28 cellular contexts compared by ENCODE assay signal in the genomic region with DNA sequence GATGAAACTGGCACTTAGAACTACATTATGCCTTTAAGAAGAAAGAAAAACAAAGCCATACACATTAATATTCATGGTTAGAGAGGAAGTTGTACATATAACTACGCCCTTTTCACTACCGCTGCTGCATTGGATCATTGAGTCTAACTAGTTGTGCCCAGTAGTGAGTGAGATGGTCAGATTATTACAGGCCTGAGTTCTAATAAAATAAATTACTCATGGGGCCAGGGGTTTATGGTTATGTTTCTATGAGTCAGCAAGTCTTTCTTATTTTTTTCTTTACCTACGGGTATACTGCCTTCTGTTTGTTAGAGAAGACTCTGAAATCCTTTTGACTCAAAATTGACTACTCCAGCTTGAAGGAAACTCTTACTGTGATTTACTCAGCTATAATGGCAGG. TPM values are rescaled to one million over a fixed set of nuclear protein-coding genes. Genes with fewer than 3 reads are reported as not detected.
DNase-seq lines count a peak whose midpoint lies in the region; ATAC-seq and TF ChIP-seq lines count a peak whose summit lies in the region.
"Had no signal": no experiment of that assay in that cellular context is flagged by ENCODE, and none has a peak within 500 bp of the region (broad histone marks: within the 10 kb centered on the region; RNA-seq: fewer than 3 reads in every experiment).

No MANE protein-coding gene starts in this region.

- H3K27ac Mint-ChIP-seq in activated T-cell treated with anti-CD3 and anti-CD28 coated beads, Interleukin-2, amount 50 U/mL, for 72 hours = peak overlapping the region; percentile 54
- H3K27ac Mint-ChIP-seq in endothelial cell (ENCODE audit: unreplicated experiment) = no peak overlapping the region
- H3K27ac Mint-ChIP-seq: activated CD8-positive, alpha-beta T cell treated with anti-CD3 and anti-CD28 coated beads for 36 hours; activated naive CD4-positive, alpha-beta T cell treated with anti-CD3 and anti-CD28 coated beads, Interleukin-2, amount 10 ng/mL, durations not matched to agents 7 days and 5 days; activated T-cell treated with anti-CD3 and anti-CD28 coated beads, Interleukin-2, amount 50 U/mL, for 24 hours; neural progenitor cell had no signal

- no peak for ATAC-seq in activated T-cell treated with anti-CD3 and anti-CD28 coated beads, Interleukin-2, amount 50 U/mL, for 72 hours (replicated peaks in 1 of 2)
- ATAC-seq in HG03280 (IDR thresholded peaks at IDR 0.05; ENCODE audit: unreplicated experiment) = no peak
- ATAC-seq: activated CD8-positive, alpha-beta T cell treated with anti-CD3 and anti-CD28 coated beads for 36 hours had no signal

- DNase-seq in activated T-cell treated with anti-CD3 and anti-CD28 coated beads, Interleukin-2, amount 50 U/mL, for 72 hours = no peak
- DNase-seq in activated T-cell treated with anti-CD3 and anti-CD28 coated beads for 4 hours = no peak
- DNase-seq in amniotic epithelial cell (ENCODE audit: low read depth) = peak; percentile 29
- DNase-seq in kidney glomerular epithelial cell (lab: John Stamatoyannopoulos, UW) = peak; percentile 6
- no peak for DNase-seq in cerebellar cortex (ENCODE audit: low spot score)
- DNase-seq in endothelial cell (ENCODE audit: low spot score) = no peak
- no peak for DNase-seq in NCI-H2171 treated with DMSO at 0.1 percent for 48 hours (lab: John Stamatoyannopoulos, UW)
- DNase-seq: activated CD4-positive, CD25-positive, alpha-beta regulatory T cell; activated CD8-positive, alpha-beta T cell treated with anti-CD3 and anti-CD28 coated beads for 36 hours; activated naive CD4-positive, alpha-beta T cell treated with anti-CD3 and anti-CD28 coated beads, Interleukin-2, amount 10 ng/mL, durations not matched to agents 7 days and 5 days; activated T-cell treated with anti-CD3 and anti-CD28 coated beads, Interleukin-2, amount 50 U/mL, for 24 hours; central memory CD4-positive, alpha-beta T cell; DMS79 treated with DMSO at 0.1 percent for 48 hours; dorsolateral prefrontal cortex; foreskin melanocyte; GOT3; hippocampal formation; islet precursor cell; NCI-H1436 treated with DMSO at 0.1 percent for 48 hours; NCI-H748 treated with DMSO at 0.1 percent for 48 hours; SHP77; stimulated activated CD4-positive, alpha-beta T cell treated with anti-CD3 and anti-CD28 coated beads, Interleukin-4, amount 100 ng/mL, for 1 hour; stimulated activated naive CD4-positive, alpha-beta T cell treated with Interleukin-2 at 50 U/mL for 16 hours; SW 1271 had no signal

- H3K36me3 Mint-ChIP-seq in activated T-cell treated with anti-CD3 and anti-CD28 coated beads, Interleukin-2, amount 50 U/mL, for 72 hours (ENCODE audit: insufficient read depth in 2 of 2) = peaks cover 5 to 26% of the 10 kb centered on the region in 2 donors
- H3K36me3 Mint-ChIP-seq in endothelial cell (ENCODE audit: low read depth, unreplicated experiment) = peaks cover 11% of the 10 kb centered on the region

- TF ChIP-seq CTCF in endothelial cell (IDR thresholded peaks at IDR 0.05; ENCODE audit: unreplicated experiment) = no peak

- no peaks in the 10 kb centered on the region for H3K27me3 Mint-ChIP-seq in activated T-cell treated with anti-CD3 and anti-CD28 coated beads, Interleukin-2, amount 50 U/mL, for 72 hours (ENCODE audit: low read depth)
- H3K27me3 Mint-ChIP-seq in endothelial cell (ENCODE audit: unreplicated experiment) = no peaks in the 10 kb centered on the region
- H3K27me3 Mint-ChIP-seq: activated CD8-positive, alpha-beta T cell treated with anti-CD3 and anti-CD28 coated beads for 36 hours; activated naive CD4-positive, alpha-beta T cell treated with anti-CD3 and anti-CD28 coated beads, Interleukin-2, amount 10 ng/mL, durations not matched to agents 7 days and 5 days; activated T-cell treated with anti-CD3 and anti-CD28 coated beads, Interleukin-2, amount 50 U/mL, for 24 hours had no signal

- H3K4me1 Mint-ChIP-seq in activated T-cell treated with anti-CD3 and anti-CD28 coated beads, Interleukin-2, amount 50 U/mL, for 72 hours (ENCODE audit: low read depth) = no peaks in the 10 kb centered on the region
- H3K4me1 Mint-ChIP-seq in endothelial cell (ENCODE audit: unreplicated experiment) = no peaks in the 10 kb centered on the region
- H3K4me1 Mint-ChIP-seq: activated naive CD4-positive, alpha-beta T cell treated with anti-CD3 and anti-CD28 coated beads, Interleukin-2, amount 10 ng/mL, durations not matched to agents 7 days and 5 days; neural progenitor cell had no signal

- H3K9me3 Mint-ChIP-seq in activated T-cell treated with anti-CD3 and anti-CD28 coated beads, Interleukin-2, amount 50 U/mL, for 72 hours = no peaks in the 10 kb centered on the region
- no peaks in the 10 kb centered on the region for H3K9me3 Mint-ChIP-seq in endothelial cell (ENCODE audit: unreplicated experiment)
- H3K9me3 Mint-ChIP-seq: activated CD8-positive, alpha-beta T cell treated with anti-CD3 and anti-CD28 coated beads for 36 hours; activated naive CD4-positive, alpha-beta T cell treated with anti-CD3 and anti-CD28 coated beads, Interleukin-2, amount 10 ng/mL, durations not matched to agents 7 days and 5 days; activated T-cell treated with anti-CD3 and anti-CD28 coated beads, Interleukin-2, amount 50 U/mL, for 24 hours; neural progenitor cell had no signal

- no peak overlapping the region for H3K4me3 Mint-ChIP-seq in activated T-cell treated with anti-CD3 and anti-CD28 coated beads, Interleukin-2, amount 50 U/mL, for 72 hours
- no peak overlapping the region for H3K4me3 Mint-ChIP-seq in endothelial cell (ENCODE audit: unreplicated experiment)
- H3K4me3 Mint-ChIP-seq: activated CD8-positive, alpha-beta T cell treated with anti-CD3 and anti-CD28 coated beads for 36 hours; activated naive CD4-positive, alpha-beta T cell treated with anti-CD3 and anti-CD28 coated beads, Interleukin-2, amount 10 ng/mL, durations not matched to agents 7 days and 5 days; activated T-cell treated with anti-CD3 and anti-CD28 coated beads, Interleukin-2, amount 50 U/mL, for 24 hours; neural progenitor cell had no signal

RNA-seq across cellular contexts. Expression of a gene that starts 11.5 kb away (rescaled TPM):
- total RNA-seq in activated T-cell treated with anti-CD3 and anti-CD28 coated beads, Interleukin-2, amount 50 U/mL, for 72 hours = 10 to 100 TPM; 41.9 to 43.6 TPM
- 12.6 TPM for total RNA-seq in endothelial cell (ENCODE audit: unreplicated experiment)

RNA-seq across cellular contexts. Expression of a gene that starts 11.6 kb away (rescaled TPM):
- total RNA-seq in activated T-cell treated with anti-CD3 and anti-CD28 coated beads, Interleukin-2, amount 50 U/mL, for 72 hours = under 1 TPM; 0.25 to 0.31 TPM
- total RNA-seq in endothelial cell (ENCODE audit: unreplicated experiment) = not detected
- total RNA-seq: epithelial cell of proximal tubule, lower leg skin had no signal

Comparison
In these comparisons a context has a peak if more than half of its experiments do, and no peak if none do; other contexts are left out.
1. DNase-seq: peak in amniotic epithelial cell (single experiment) and kidney glomerular epithelial cell (single experiment); none in activated T-cell treated with anti-CD3 and anti-CD28 coated beads, Interleukin-2, amount 50 U/mL, for 72 hours (0 of 2), activated T-cell treated with anti-CD3 and anti-CD28 coated beads for 4 hours (single experiment), cerebellar cortex (single experiment), endothelial cell (single experiment) and NCI-H2171 treated with DMSO at 0.1 percent for 48 hours (single experiment).